Comparison of ENCODE assay signal across 11 cellular contexts in genomic region chr1:119080586-119080985, GRCh38. TPM values are rescaled to one million over a fixed set of nuclear protein-coding genes. Genes with fewer than 3 reads are reported as not detected.
DNase-seq lines count a peak whose midpoint lies in the region; ATAC-seq and TF ChIP-seq lines count a peak whose summit lies in the region.
"Had no signal": no experiment of that assay in that cellular context is flagged by ENCODE, and none has a peak within 500 bp of the region (broad histone marks: within the 10 kb centered on the region; RNA-seq: fewer than 3 reads in every experiment).

No MANE protein-coding gene starts in this region.

- H3K27me3 Mint-ChIP-seq in HFFc6 (ENCODE audit: insufficient read depth), result peaks cover 3% of the 10 kb centered on the region; the same call in 1 of the 2 replicates

- in situ Hi-C loops in transverse colon (cut with MboI; ENCODE audit: low pct_ligation_motif_present in 1 of 4, low pct_unique_long_range_greater_than_20kb in 1 of 4, low sequenced_read_pairs in 3 of 4), result no loop called here
- in situ Hi-C loops in gastrocnemius medialis (cut with MboI; ENCODE audit: low sequenced_read_pairs in 4 of 4), result no loop called here

- ATAC-seq in gastrocnemius medialis, result no peak
- ATAC-seq: activated T-cell treated with anti-CD3 and anti-CD28 coated beads, Interleukin-2, amount 50 U/mL, for 72 hours had no signal

- H3K27me3 ChIP-seq in iPS DF 6.9 (ENCODE audit: control insufficient read depth, insufficient read depth, low read length) (no peaks in the 10 kb centered on the region), suprapubic skin (no peaks in the 10 kb centered on the region), transverse colon (no peaks in the 10 kb centered on the region), gastrocnemius medialis (no peaks in the 10 kb centered on the region)

- intact Hi-C loops in transverse colon (cut with DNase I; ENCODE audit: low total_unique reads), result no loop called here
- intact Hi-C loops in gastrocnemius medialis (cut with DNase I; ENCODE audit: low total_unique reads), result no loop called here

- TF ChIP-seq EP300 in suprapubic skin (IDR thresholded peaks at IDR 0.05) (no peak), transverse colon (IDR thresholded peaks at IDR 0.05; ENCODE audit: low read depth) (no peak)

- H3K4me3 ChIP-seq in iPS DF 6.9 (ENCODE audit: low read length) (no peak overlapping the region), suprapubic skin (no peak overlapping the region), transverse colon (no peak overlapping the region), gastrocnemius medialis (no peak overlapping the region)

- WGBS in iPS DF 6.9 (ENCODE audit: insufficient coverage, insufficient read length), result no CpG with 5 or more reads among the region's 4 CpGs
- 33% methylated on average over 4 of the region's 4 CpGs for WGBS in suprapubic skin
- 60% methylated on average over 2 to 4 of the region's 4 CpGs for WGBS in transverse colon (ENCODE audit: low coverage in 1 of 2), 2 donors

- H3K4me1 Mint-ChIP-seq in HFFc6 (ENCODE audit: low read depth), result peaks cover 44% of the 10 kb centered on the region

- no peak overlapping the region for H3K27ac ChIP-seq in iPS DF 6.9 (ENCODE audit: low read length)
- H3K27ac ChIP-seq in suprapubic skin, result peak overlapping the region; percentile 47
- no peak overlapping the region for H3K27ac ChIP-seq in transverse colon
- no peak overlapping the region for H3K27ac ChIP-seq in gastrocnemius medialis

- TF ChIP-seq POLR2A in suprapubic skin (IDR thresholded peaks at IDR 0.05) (no peak), transverse colon (IDR thresholded peaks at IDR 0.05) (no peak), gastrocnemius medialis (IDR thresholded peaks at IDR 0.05) (no peak)

- H3K36me3 ChIP-seq in iPS DF 6.9 (ENCODE audit: control insufficient read depth, insufficient read depth, low read length) (no peaks in the 10 kb centered on the region), suprapubic skin (no peaks in the 10 kb centered on the region), transverse colon (no peaks in the 10 kb centered on the region), gastrocnemius medialis (no peaks in the 10 kb centered on the region)

- H3K36me3 Mint-ChIP-seq in HFFc6 (ENCODE audit: low read depth), result no peaks in the 10 kb centered on the region

- peak; percentile 76 for DNase-seq in HFFc6
- DNase-seq in amniotic epithelial cell (ENCODE audit: low read depth), result peak; percentile 99
- peak; percentile 27 for DNase-seq in iPS DF 6.9 (ENCODE audit: low read depth, low spot score)
- DNase-seq in suprapubic skin (ENCODE audit: low spot score in 2 of 2), result peak in 1 of 2 donors; percentile 66
- DNase-seq in NCI-H748 (lab: John Stamatoyannopoulos, UW; ENCODE audit: unreplicated experiment), result no peak
- DNase-seq in transverse colon, result no peak
- no peak for DNase-seq in stimulated activated CD4-positive, alpha-beta T cell treated with anti-CD3 and anti-CD28 coated beads, Interleukin-4, amount 100 ng/mL, for 1 hour
- no peak for DNase-seq in gastrocnemius medialis
- DNase-seq: activated T-cell treated with anti-CD3 and anti-CD28 coated beads, Interleukin-2, amount 50 U/mL, for 72 hours; NCI-H1417 treated with DMSO at 0.1 percent for 48 hours; T-helper 1 cell had no signal

- H3K4me1 ChIP-seq in iPS DF 6.9 (ENCODE audit: control insufficient read depth, insufficient read depth, low read length) (peaks cover 1% of the 10 kb centered on the region; the same call in 1 of the 2 replicates), suprapubic skin (peaks cover 17% of the 10 kb centered on the region), transverse colon (no peaks in the 10 kb centered on the region), gastrocnemius medialis (peaks cover 0 to 9% of the 10 kb centered on the region in 2 donors)

- TF ChIP-seq CTCF in HFFc6 (IDR thresholded peaks at IDR 0.05), result no peak
- no peak for TF ChIP-seq CTCF in suprapubic skin (IDR thresholded peaks at IDR 0.05)
- no peak for TF ChIP-seq CTCF in transverse colon (IDR thresholded peaks at IDR 0.05)
- no peak for TF ChIP-seq CTCF in gastrocnemius medialis (IDR thresholded peaks at IDR 0.05 in 4 of 5, conservative IDR thresholded peaks at IDR 0.05 in 1 of 5)

- no peaks in the 10 kb centered on the region for H3K9me3 Mint-ChIP-seq in HFFc6

- H3K9me3 ChIP-seq in iPS DF 6.9 (ENCODE audit: control insufficient read depth, insufficient read depth, low read length) (no peaks in the 10 kb centered on the region), suprapubic skin (no peaks in the 10 kb centered on the region), transverse colon (no peaks in the 10 kb centered on the region), gastrocnemius medialis (no peaks in the 10 kb centered on the region)

- peak overlapping the region; percentile 77 for H3K27ac Mint-ChIP-seq in HFFc6
- H3K27ac Mint-ChIP-seq: activated T-cell treated with anti-CD3 and anti-CD28 coated beads, Interleukin-2, amount 50 U/mL, for 72 hours had no signal

- peak overlapping the region; percentile 83 for H3K4me3 Mint-ChIP-seq in HFFc6
- H3K4me3 Mint-ChIP-seq: activated T-cell treated with anti-CD3 and anti-CD28 coated beads, Interleukin-2, amount 50 U/mL, for 72 hours had no signal

RNA-seq across cellular contexts. Expression of gene WARS2, which starts 59.9 kb away (rescaled TPM):
- 10 to 100 TPM; 10.5 to 14.8 (median 12.9) TPM for total RNA-seq in HFFc6 (2021; fragmentation: NEBNext Ultra II Directional; extraction: Animal tissue kit (Norgen Biotek cat#: 25700))
- total RNA-seq in suprapubic skin (10 to 100 TPM; 13.3 to 28.1 (median 16.2) TPM), transverse colon (10 to 100 TPM in 2 of 4 donors, 1 to 10 TPM in 2; 4.6 to 18.6 (median 10.3) TPM), gastrocnemius medialis (10 to 100 TPM in 1 of 4 donors, 1 to 10 TPM in 3; 5.8 to 16.5 (median 6.5) TPM)

Comparison
In these comparisons a context has a peak if more than half of its experiments do, and no peak if none do; other contexts are left out.
1. DNase-seq: peak in HFFc6 (single experiment), amniotic epithelial cell (single experiment) and iPS DF 6.9 (single experiment); none in NCI-H748 (single experiment), transverse colon (single experiment), stimulated activated CD4-positive, alpha-beta T cell treated with anti-CD3 and anti-CD28 coated beads, Interleukin-4, amount 100 ng/mL, for 1 hour (single experiment) and gastrocnemius medialis (0 of 2).